ENCODE assay signal across 29 cellular contexts in genomic region chr6:82436740-82437139, GRCh38.
"Had no signal": no experiment of that assay in that cellular context is flagged by ENCODE, and none has a peak within 500 bp of the region (broad histone marks: within the 10 kb centered on the region; RNA-seq: fewer than 3 reads in every experiment).

No MANE protein-coding gene starts in this region.

- DNase-seq: activated CD4-positive, alpha-beta memory T cell treated with anti-CD3 and anti-CD28 coated beads for 36 hours; activated CD4-positive, alpha-beta T cell treated with anti-CD3 and anti-CD28 coated beads for 36 hours; activated CD4-positive, alpha-beta T cell treated with anti-CD3 and anti-CD28 coated beads, Interleukin-2, amount 10 ng/mL, durations not matched to agents 24 days and 14 days; activated CD4-positive, CD25-positive, alpha-beta regulatory T cell; activated CD4-positive, CD25-positive, alpha-beta regulatory T cell treated with anti-CD3 and anti-CD28 coated beads, Interleukin-2, amount 50 U/mL, for 72 hours; activated CD8-positive, alpha-beta memory T cell treated with anti-CD3 and anti-CD28 coated beads, Interleukin-2, amount 10 ng/mL, durations not matched to agents 7 days and 5 days; activated CD8-positive, alpha-beta memory T cell treated with anti-CD3 and anti-CD28 coated beads, Interleukin-2, amount 50 U/mL, for 4 hours; activated CD8-positive, alpha-beta T cell treated with anti-CD3 and anti-CD28 coated beads, Interleukin-2, amount 10 ng/mL, durations not matched to agents 7 days and 5 days; activated effector memory CD4-positive, alpha-beta T cell treated with anti-CD3 and anti-CD28 coated beads, Interleukin-2, amount 50 U/mL, for 16 hours; activated naive CD4-positive, alpha-beta T cell treated with anti-CD3 and anti-CD28 coated beads for 36 hours; activated naive CD8-positive, alpha-beta T cell treated with anti-CD3 and anti-CD28 coated beads for 36 hours; activated naive CD8-positive, alpha-beta T cell treated with anti-CD3 and anti-CD28 coated beads, Interleukin-2, amount 50 U/mL, for 24 hours; activated T-cell treated with anti-CD3 and anti-CD28 coated beads, Interleukin-2, amount 50 U/mL, for 1 hour; activated T-cell treated with anti-CD3 and anti-CD28 coated beads, Interleukin-2, amount 50 U/mL, for 48 hours; adrenal gland; amygdala; central memory CD4-positive, alpha-beta T cell; cerebellar nuclear complex; colonic mucosa; effector CD8-positive, alpha-beta T cell; esophagus squamous epithelium; foreskin melanocyte; heart right ventricle had no signal

- H3K4me3 ChIP-seq: adrenal gland, ascending aorta, breast epithelium, cardiac muscle cell, colonic mucosa, esophagus squamous epithelium, gastroesophageal sphincter, heart right ventricle, hepatocyte had no signal

- H3K27ac ChIP-seq: adrenal gland, ascending aorta, breast epithelium, cardiac muscle cell, colonic mucosa, epithelial cell of prostate, esophagus squamous epithelium, gastroesophageal sphincter, heart right ventricle, hepatocyte had no signal

- H3K4me1 ChIP-seq: adrenal gland, ascending aorta, breast epithelium, colonic mucosa, esophagus squamous epithelium, gastroesophageal sphincter, heart right ventricle had no signal

- ATAC-seq: activated CD4-positive, alpha-beta T cell treated with anti-CD3 and anti-CD28 coated beads for 36 hours; activated CD8-positive, alpha-beta memory T cell treated with anti-CD3 and anti-CD28 coated beads, Interleukin-2, amount 10 ng/mL, durations not matched to agents 7 days and 5 days; activated CD8-positive, alpha-beta T cell treated with anti-CD3 and anti-CD28 coated beads, Interleukin-2, amount 10 ng/mL, durations not matched to agents 7 days and 5 days; activated naive CD8-positive, alpha-beta T cell treated with anti-CD3 and anti-CD28 coated beads, Interleukin-2, amount 50 U/mL, for 24 hours; gastroesophageal sphincter; heart right ventricle had no signal

- H3K27me3 ChIP-seq: adrenal gland, ascending aorta, breast epithelium, cardiac muscle cell, colonic mucosa, esophagus squamous epithelium, gastroesophageal sphincter, heart right ventricle, hepatocyte had no signal

- H3K36me3 ChIP-seq: adrenal gland, ascending aorta, breast epithelium, cardiac muscle cell, colonic mucosa, esophagus squamous epithelium, gastroesophageal sphincter, heart right ventricle had no signal

- H3K9me3 ChIP-seq: adrenal gland, ascending aorta, breast epithelium, colonic mucosa, esophagus squamous epithelium, gastroesophageal sphincter, heart right ventricle had no signal
